2 cellular contexts compared by ENCODE assay signal in the genomic region with DNA sequence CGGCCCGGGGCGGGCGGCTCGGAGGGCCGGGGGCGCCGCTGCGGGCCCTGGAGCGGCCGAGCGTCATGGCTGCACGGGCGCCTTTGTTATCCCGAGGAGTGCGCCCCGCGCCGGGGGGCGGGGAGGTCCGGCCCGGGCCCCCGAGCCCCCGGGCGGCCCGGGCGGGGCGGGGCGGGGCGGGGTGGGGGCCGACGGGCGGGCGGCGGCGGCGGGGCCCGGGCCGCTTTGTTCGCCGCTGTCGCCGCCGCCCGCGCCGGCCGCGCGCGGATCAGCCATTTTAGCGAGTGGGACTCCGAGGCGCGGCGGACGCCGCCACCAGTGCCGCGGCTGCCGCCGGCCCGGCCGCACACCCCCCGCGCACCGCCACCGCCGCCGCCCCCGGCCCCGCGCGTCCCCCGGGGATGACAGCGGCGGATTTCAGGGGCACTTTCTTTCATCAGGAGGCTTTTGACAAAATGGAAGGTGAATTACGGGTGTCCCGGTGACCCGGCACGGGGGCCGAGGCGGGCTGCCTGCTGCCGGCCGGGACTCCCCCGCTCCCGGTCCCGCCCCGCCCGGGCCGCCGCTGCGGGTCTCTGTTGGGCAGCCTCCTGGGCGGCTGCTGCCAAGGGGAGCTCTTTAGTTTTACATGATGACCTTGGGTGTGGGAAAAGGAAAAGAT.
TF ChIP-seq lines count a peak whose summit lies in the region.

No MANE protein-coding gene starts in this region.

TF ChIP-seq in SK-N-SH, 30 proteins besides CTCF, POLR2A, EP300 and RAD21 (continued from another document):
- TF ChIP-seq, protein P1, sequence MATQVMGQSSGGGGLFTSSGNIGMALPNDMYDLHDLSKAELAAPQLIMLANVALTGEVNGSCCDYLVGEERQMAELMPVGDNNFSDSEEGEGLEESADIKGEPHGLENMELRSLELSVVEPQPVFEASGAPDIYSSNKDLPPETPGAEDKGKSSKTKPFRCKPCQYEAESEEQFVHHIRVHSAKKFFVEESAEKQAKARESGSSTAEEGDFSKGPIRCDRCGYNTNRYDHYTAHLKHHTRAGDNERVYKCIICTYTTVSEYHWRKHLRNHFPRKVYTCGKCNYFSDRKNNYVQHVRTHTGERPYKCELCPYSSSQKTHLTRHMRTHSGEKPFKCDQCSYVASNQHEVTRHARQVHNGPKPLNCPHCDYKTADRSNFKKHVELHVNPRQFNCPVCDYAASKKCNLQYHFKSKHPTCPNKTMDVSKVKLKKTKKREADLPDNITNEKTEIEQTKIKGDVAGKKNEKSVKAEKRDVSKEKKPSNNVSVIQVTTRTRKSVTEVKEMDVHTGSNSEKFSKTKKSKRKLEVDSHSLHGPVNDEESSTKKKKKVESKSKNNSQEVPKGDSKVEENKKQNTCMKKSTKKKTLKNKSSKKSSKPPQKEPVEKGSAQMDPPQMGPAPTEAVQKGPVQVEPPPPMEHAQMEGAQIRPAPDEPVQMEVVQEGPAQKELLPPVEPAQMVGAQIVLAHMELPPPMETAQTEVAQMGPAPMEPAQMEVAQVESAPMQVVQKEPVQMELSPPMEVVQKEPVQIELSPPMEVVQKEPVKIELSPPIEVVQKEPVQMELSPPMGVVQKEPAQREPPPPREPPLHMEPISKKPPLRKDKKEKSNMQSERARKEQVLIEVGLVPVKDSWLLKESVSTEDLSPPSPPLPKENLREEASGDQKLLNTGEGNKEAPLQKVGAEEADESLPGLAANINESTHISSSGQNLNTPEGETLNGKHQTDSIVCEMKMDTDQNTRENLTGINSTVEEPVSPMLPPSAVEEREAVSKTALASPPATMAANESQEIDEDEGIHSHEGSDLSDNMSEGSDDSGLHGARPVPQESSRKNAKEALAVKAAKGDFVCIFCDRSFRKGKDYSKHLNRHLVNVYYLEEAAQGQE (IDR thresholded peaks at IDR 0.05; ENCODE audit: low read depth, low read length) = no peak

TF ChIP-seq in SK-N-SH treated with all-trans-retinoic acid at 6 μM for 48 hours, 23 proteins besides CTCF, POLR2A, EP300 and RAD21 (continued from another document):
- TF ChIP-seq, protein P2, sequence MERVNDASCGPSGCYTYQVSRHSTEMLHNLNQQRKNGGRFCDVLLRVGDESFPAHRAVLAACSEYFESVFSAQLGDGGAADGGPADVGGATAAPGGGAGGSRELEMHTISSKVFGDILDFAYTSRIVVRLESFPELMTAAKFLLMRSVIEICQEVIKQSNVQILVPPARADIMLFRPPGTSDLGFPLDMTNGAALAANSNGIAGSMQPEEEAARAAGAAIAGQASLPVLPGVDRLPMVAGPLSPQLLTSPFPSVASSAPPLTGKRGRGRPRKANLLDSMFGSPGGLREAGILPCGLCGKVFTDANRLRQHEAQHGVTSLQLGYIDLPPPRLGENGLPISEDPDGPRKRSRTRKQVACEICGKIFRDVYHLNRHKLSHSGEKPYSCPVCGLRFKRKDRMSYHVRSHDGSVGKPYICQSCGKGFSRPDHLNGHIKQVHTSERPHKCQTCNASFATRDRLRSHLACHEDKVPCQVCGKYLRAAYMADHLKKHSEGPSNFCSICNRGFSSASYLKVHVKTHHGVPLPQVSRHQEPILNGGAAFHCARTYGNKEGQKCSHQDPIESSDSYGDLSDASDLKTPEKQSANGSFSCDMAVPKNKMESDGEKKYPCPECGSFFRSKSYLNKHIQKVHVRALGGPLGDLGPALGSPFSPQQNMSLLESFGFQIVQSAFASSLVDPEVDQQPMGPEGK (CRISPR knock-in tag; IDR thresholded peaks at IDR 0.05; ENCODE audit: borderline replicate concordance) = no peak
- TF ChIP-seq ISL1 (CRISPR knock-in tag; IDR thresholded peaks at IDR 0.05) = no peak
- TF ChIP-seq, protein P3, sequence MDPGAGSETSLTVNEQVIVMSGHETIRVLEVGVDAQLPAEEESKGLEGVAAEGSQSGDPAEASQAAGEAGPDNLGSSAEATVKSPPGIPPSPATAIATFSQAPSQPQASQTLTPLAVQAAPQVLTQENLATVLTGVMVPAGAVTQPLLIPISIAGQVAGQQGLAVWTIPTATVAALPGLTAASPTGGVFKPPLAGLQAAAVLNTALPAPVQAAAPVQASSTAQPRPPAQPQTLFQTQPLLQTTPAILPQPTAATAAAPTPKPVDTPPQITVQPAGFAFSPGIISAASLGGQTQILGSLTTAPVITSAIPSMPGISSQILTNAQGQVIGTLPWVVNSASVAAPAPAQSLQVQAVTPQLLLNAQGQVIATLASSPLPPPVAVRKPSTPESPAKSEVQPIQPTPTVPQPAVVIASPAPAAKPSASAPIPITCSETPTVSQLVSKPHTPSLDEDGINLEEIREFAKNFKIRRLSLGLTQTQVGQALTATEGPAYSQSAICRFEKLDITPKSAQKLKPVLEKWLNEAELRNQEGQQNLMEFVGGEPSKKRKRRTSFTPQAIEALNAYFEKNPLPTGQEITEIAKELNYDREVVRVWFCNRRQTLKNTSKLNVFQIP (CRISPR knock-in tag; IDR thresholded peaks at IDR 0.05; ENCODE audit: borderline replicate concordance, low read depth) = no peak
- TF ChIP-seq ZC3H10 (CRISPR knock-in tag; IDR thresholded peaks at IDR 0.05) = no peak
- TF ChIP-seq, protein P4, sequence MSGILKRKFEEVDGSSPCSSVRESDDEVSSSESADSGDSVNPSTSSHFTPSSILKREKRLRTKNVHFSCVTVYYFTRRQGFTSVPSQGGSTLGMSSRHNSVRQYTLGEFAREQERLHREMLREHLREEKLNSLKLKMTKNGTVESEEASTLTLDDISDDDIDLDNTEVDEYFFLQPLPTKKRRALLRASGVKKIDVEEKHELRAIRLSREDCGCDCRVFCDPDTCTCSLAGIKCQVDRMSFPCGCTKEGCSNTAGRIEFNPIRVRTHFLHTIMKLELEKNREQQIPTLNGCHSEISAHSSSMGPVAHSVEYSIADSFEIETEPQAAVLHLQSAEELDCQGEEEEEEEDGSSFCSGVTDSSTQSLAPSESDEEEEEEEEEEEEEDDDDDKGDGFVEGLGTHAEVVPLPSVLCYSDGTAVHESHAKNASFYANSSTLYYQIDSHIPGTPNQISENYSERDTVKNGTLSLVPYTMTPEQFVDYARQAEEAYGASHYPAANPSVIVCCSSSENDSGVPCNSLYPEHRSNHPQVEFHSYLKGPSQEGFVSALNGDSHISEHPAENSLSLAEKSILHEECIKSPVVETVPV (CRISPR knock-in tag; IDR thresholded peaks at IDR 0.05) = no peak
- no peak for TF ChIP-seq ZNF8 (CRISPR knock-in tag; IDR thresholded peaks at IDR 0.05)
- no peak for TF ChIP-seq ZNF70 (CRISPR knock-in tag; IDR thresholded peaks at IDR 0.05)
- TF ChIP-seq ESRRG (CRISPR knock-in tag; IDR thresholded peaks at IDR 0.05) = no peak
- TF ChIP-seq OSR1 (CRISPR knock-in tag; IDR thresholded peaks at IDR 0.05) = no peak
- no peak for TF ChIP-seq TOX (CRISPR knock-in tag; IDR thresholded peaks at IDR 0.05; ENCODE audit: borderline replicate concordance)
